ENCODE assay signal across 9 cellular contexts in the genomic region with DNA sequence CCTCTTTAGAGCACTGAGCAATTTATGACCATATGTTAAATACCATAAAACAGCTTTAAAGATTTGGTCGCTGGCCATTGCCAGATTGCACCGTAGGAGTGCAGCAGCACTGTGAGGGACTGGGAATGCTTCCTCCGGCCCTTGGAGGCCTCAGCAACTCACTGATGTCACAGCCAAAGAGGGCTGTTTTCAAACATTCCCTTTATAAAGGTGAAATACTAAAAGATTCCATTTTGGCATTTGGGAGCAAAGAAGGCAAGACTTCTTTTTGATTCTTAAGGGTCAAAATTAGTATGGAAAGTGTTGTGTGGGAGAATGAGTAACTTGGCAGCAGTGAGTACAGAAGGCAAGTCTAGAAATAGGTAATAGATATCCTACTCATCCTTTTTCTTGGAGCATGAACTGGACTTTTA.
DNase-seq lines count a peak whose midpoint lies in the region; ATAC-seq, FAIRE-seq and TF ChIP-seq lines count a peak whose summit lies in the region.
"Had no signal": no experiment of that assay in that cellular context is flagged by ENCODE, and none has a peak within 500 bp of the region (broad histone marks: within the 10 kb centered on the region; RNA-seq: fewer than 3 reads in every experiment).

No MANE protein-coding gene starts in this region.

- H3K36me3 ChIP-seq in RWPE2 (ENCODE audit: low read depth), result no peaks in the 10 kb centered on the region
- no peaks in the 10 kb centered on the region for H3K36me3 ChIP-seq in esophagus muscularis mucosa

- 63% methylated on average over 3 of the region's 3 CpGs for WGBS in esophagus muscularis mucosa

- TF ChIP-seq EP300 in esophagus muscularis mucosa (IDR thresholded peaks at IDR 0.05), result no peak

- H3K4me1 ChIP-seq in RWPE2 (ENCODE audit: insufficient read depth, poor library complexity, severe bottlenecking) (peaks cover 53% of the 10 kb centered on the region), esophagus muscularis mucosa (peaks cover 33 to 51% (median 38%) of the 10 kb centered on the region in 4 donors)

- ATAC-seq in RWPE2 (ENCODE audit: low read depth) (peak; percentile 28), sciatic nerve (peak; percentile 36), HG03045 (IDR thresholded peaks at IDR 0.05; ENCODE audit: unreplicated experiment) (no peak)

- FAIRE-seq in GM12891 (lab: Jason Lieb, UNC), result no peak

- no peaks in the 10 kb centered on the region for H3K27me3 ChIP-seq in RWPE2 (ENCODE audit: insufficient read depth, poor library complexity, severe bottlenecking)
- H3K27me3 ChIP-seq in esophagus muscularis mucosa, result no peaks in the 10 kb centered on the region

- H3K27ac ChIP-seq in RWPE2 (ENCODE audit: poor library complexity, severe bottlenecking) (peak overlapping the region; percentile 99), esophagus muscularis mucosa (replicated peaks in 1 of 4) (peak overlapping the region; percentile 49 to 78 (median 64))

- intact Hi-C loops in esophagus muscularis mucosa (cut with DNase I), result no loop called here
- intact Hi-C loops in sciatic nerve (cut with DNase I), result loop anchor here (10.0 kb wide), 1 partner anchor 431 kb away; no protein-coding TSS in a partner anchor

- H3K4me3 ChIP-seq in RWPE2 (ENCODE audit: severe bottlenecking) (no peak overlapping the region), esophagus muscularis mucosa (no peak overlapping the region)

- TF ChIP-seq POLR2A in esophagus muscularis mucosa (IDR thresholded peaks at IDR 0.05; ENCODE audit: low read depth) (no peak), GM12891 (IDR thresholded peaks at IDR 0.05; ENCODE audit: low read depth, low read length) (no peak)

- DNase-seq in DMS 273 treated with DMSO at 0.1 percent for 48 hours (lab: John Stamatoyannopoulos, UW) (peak; percentile 91), RWPE2 (ENCODE audit: low spot score) (no peak), esophagus muscularis mucosa (ENCODE audit: extremely low spot score) (no peak), sciatic nerve (ENCODE audit: low spot score) (no peak), GM12891 (ENCODE audit: insufficient read length, low spot score) (no peak), NCI-H1105 (lab: John Stamatoyannopoulos, UW) (no peak)
- DNase-seq in activated effector memory CD4-positive, alpha-beta T cell treated with Interleukin-2 at 50 U/mL for 16 hours, result no peak
- DNase-seq: NCI-H2081 treated with DMSO at 0.1 percent for 48 hours had no signal

- TF ChIP-seq CTCF in RWPE2 (IDR thresholded peaks at IDR 0.05; ENCODE audit: poor library complexity, severe bottlenecking) (no peak), esophagus muscularis mucosa (IDR thresholded peaks at IDR 0.05) (no peak)

- peaks cover 5% of the 10 kb centered on the region for H3K9me3 ChIP-seq in RWPE2 (ENCODE audit: severe bottlenecking)
- no peaks in the 10 kb centered on the region for H3K9me3 ChIP-seq in esophagus muscularis mucosa

TF ChIP-seq in GM12891, 5 proteins besides CTCF, POLR2A, EP300 and RAD21:
- TF ChIP-seq POU2F2 (IDR thresholded peaks at IDR 0.05; ENCODE audit: low read depth, low read length), result no peak
- no peak for TF ChIP-seq TAF1 (IDR thresholded peaks at IDR 0.05; ENCODE audit: low read depth, low read length)
- TF ChIP-seq POLR2AphosphoS5 (IDR thresholded peaks at IDR 0.05; ENCODE audit: low read depth, low read length), result no peak
- TF ChIP-seq SPI1 (IDR thresholded peaks at IDR 0.05; ENCODE audit: low read depth, low read length), result no peak
- TF ChIP-seq PAX5 (IDR thresholded peaks at IDR 0.05; ENCODE audit: insufficient read depth, low read length, severe bottlenecking), result no peak
